Comparison of ENCODE assay signal across 9 cellular contexts in genomic region chr16:48535831-48536599, GRCh38.
A peak's percentile ranks its signal among the peaks of the same experiment; 100 is the strongest.
DNase-seq lines count a peak whose midpoint lies in the region; ATAC-seq and TF ChIP-seq lines count a peak whose summit lies in the region.
"Had no signal": no experiment of that assay in that cellular context is flagged by ENCODE, and none has a peak within 500 bp of the region (broad histone marks: within the 10 kb centered on the region; RNA-seq: fewer than 3 reads in every experiment).

No MANE protein-coding gene starts in this region.

- H3K4me1 ChIP-seq in KMS-11 (ENCODE audit: low read depth, poor library complexity, severe bottlenecking) (peaks cover 31% of the 10 kb centered on the region), muscle layer of duodenum (ENCODE audit: control insufficient read depth in 1 of 2, insufficient read depth in 2 of 2, low read length in 2 of 2) (peaks cover 17 to 35% of the 10 kb centered on the region in 2 donors)

- no peak for TF ChIP-seq POLR2A in erythroblast (IDR thresholded peaks at IDR 0.05; ENCODE audit: low read length)

- no peaks in the 10 kb centered on the region for H3K9me3 ChIP-seq in muscle layer of duodenum (ENCODE audit: control insufficient read depth in 1 of 2, low read length in 2 of 2)

- peak overlapping the region; percentile 73 for H3K27ac ChIP-seq in KMS-11
- peak overlapping the region; percentile 56 for H3K27ac ChIP-seq in muscle layer of duodenum (ENCODE audit: low read length)

- DNase-seq in GM04503 (ENCODE audit: low read depth) (peak; percentile 39), cardiac fibroblast (ENCODE audit: low read depth in 2 of 2) (peak; percentile 76 to 93), DMS153 treated with DMSO at 0.1 percent for 48 hours (lab: John Stamatoyannopoulos, UW; ENCODE audit: unreplicated experiment) (no peak), SHP77 (lab: John Stamatoyannopoulos, UW) (no peak), erythroblast (lab: John Stamatoyannopoulos, UW) (no peak)

- no peaks in the 10 kb centered on the region for H4K20me1 ChIP-seq in KMS-11 (ENCODE audit: insufficient read depth)

- H3K79me2 ChIP-seq in KMS-11 (ENCODE audit: insufficient read depth, low read depth), result no peaks in the 10 kb centered on the region

- H3K36me3 ChIP-seq in KMS-11 (ENCODE audit: insufficient read depth) (no peaks in the 10 kb centered on the region), muscle layer of duodenum (ENCODE audit: control insufficient read depth in 1 of 2, insufficient read depth in 2 of 2, low read length in 2 of 2) (peaks cover 11 to 20% of the 10 kb centered on the region in 2 donors)

- no peak for TF ChIP-seq CTCF in KMS-11 (conservative IDR thresholded peaks at IDR 0.05; ENCODE audit: low read depth, low read length)
- TF ChIP-seq CTCF in cardiac fibroblast (IDR thresholded peaks at IDR 0.05; ENCODE audit: low read depth, low read length), result no peak

- peak overlapping the region; percentile 50 for H3K9ac ChIP-seq in KMS-11

- H2AFZ ChIP-seq in KMS-11 (ENCODE audit: low read depth), result peak overlapping the region; percentile 24

- peak overlapping the region; percentile 40 for H3K4me2 ChIP-seq in KMS-11

- ATAC-seq in GM21529 (IDR thresholded peaks at IDR 0.05; ENCODE audit: unreplicated experiment), result peak; percentile 80
- ATAC-seq: K562 had no signal

- H3K27me3 ChIP-seq in KMS-11 (ENCODE audit: insufficient read depth, low read depth), result no peaks in the 10 kb centered on the region
- H3K27me3 ChIP-seq in muscle layer of duodenum (ENCODE audit: low read depth, low read length), result no peaks in the 10 kb centered on the region

- H3K4me3 ChIP-seq in KMS-11 (IDR thresholded peaks at IDR 0.05; ENCODE audit: insufficient read depth, low read depth, low read length) (no peak overlapping the region), cardiac fibroblast (replicated peaks in 1 of 2; ENCODE audit: low read depth in 2 of 2, low read length in 2 of 2) (no peak overlapping the region), muscle layer of duodenum (ENCODE audit: low read depth in 1 of 2, low read length in 2 of 2) (no peak overlapping the region)
- H3K4me3 ChIP-seq: K562 had no signal

Comparison
In these comparisons a context has a peak if more than half of its experiments do, and no peak if none do; other contexts are left out.
1. DNase-seq: peak in GM04503 (single experiment) and cardiac fibroblast (2 of 2); none in DMS153 treated with DMSO at 0.1 percent for 48 hours (single experiment), SHP77 (0 of 2) and erythroblast (0 of 2).